In genomic region chr6:141169419-141169818, GRCh38 we compare ENCODE assay signal across 12 cellular contexts.
DNase-seq lines count a peak whose midpoint lies in the region; ATAC-seq, FAIRE-seq and TF ChIP-seq lines count a peak whose summit lies in the region.
"Had no signal": no experiment of that assay in that cellular context is flagged by ENCODE, and none has a peak within 500 bp of the region (broad histone marks: within the 10 kb centered on the region; RNA-seq: fewer than 3 reads in every experiment).

No MANE protein-coding gene starts in this region.

- TF ChIP-seq POLR2A in suprapubic skin (IDR thresholded peaks at IDR 0.05): no peak

- no peak overlapping the region for H3K9ac ChIP-seq in astrocyte (ENCODE audit: low read length)

- H3K36me3 ChIP-seq in astrocyte (ENCODE audit: insufficient read depth, low read length) (no peaks in the 10 kb centered on the region), suprapubic skin (no peaks in the 10 kb centered on the region)

- H3K27ac Mint-ChIP-seq in astrocyte (ENCODE audit: unreplicated experiment): peak overlapping the region; percentile 73
- H3K27ac Mint-ChIP-seq in effector memory CD8-positive, alpha-beta T cell: no peak overlapping the region
- H3K27ac Mint-ChIP-seq: activated CD4-positive, alpha-beta T cell treated with anti-CD3 and anti-CD28 coated beads for 36 hours; activated T-helper 2 cell treated with anti-CD3 and anti-CD28 coated beads, Interferon-gamma antibody, Interleukin-2, Interleukin-4, amounts not matched to agents 10 μg/mL and 5 μg/mL and 100 μg/mL, durations not matched to agents 14 hours and 24 hours and 36 hours had no signal

- H3K4me1 Mint-ChIP-seq in astrocyte (ENCODE audit: low read depth, unreplicated experiment): peaks cover 14% of the 10 kb centered on the region
- H3K4me1 Mint-ChIP-seq in effector memory CD8-positive, alpha-beta T cell (ENCODE audit: low read depth in 2 of 2): no peaks in the 10 kb centered on the region
- H3K4me1 Mint-ChIP-seq: activated CD4-positive, alpha-beta T cell treated with anti-CD3 and anti-CD28 coated beads for 36 hours had no signal

- TF ChIP-seq EP300 in suprapubic skin (IDR thresholded peaks at IDR 0.05): no peak

- H3K9me3 Mint-ChIP-seq in astrocyte (ENCODE audit: unreplicated experiment): peaks cover 7% of the 10 kb centered on the region
- H3K9me3 Mint-ChIP-seq in effector memory CD8-positive, alpha-beta T cell: no peaks in the 10 kb centered on the region
- H3K9me3 Mint-ChIP-seq: activated T-helper 2 cell treated with anti-CD3 and anti-CD28 coated beads, Interferon-gamma antibody, Interleukin-2, Interleukin-4, amounts not matched to agents 10 μg/mL and 5 μg/mL and 100 μg/mL, durations not matched to agents 14 hours and 24 hours and 36 hours had no signal

- no peaks in the 10 kb centered on the region for H4K20me1 ChIP-seq in astrocyte (ENCODE audit: insufficient read depth, low read length)

- H3K27me3 ChIP-seq in astrocyte (ENCODE audit: insufficient read depth, low read length): no peaks in the 10 kb centered on the region
- H3K27me3 ChIP-seq in suprapubic skin: no peaks in the 10 kb centered on the region

- TF ChIP-seq CTCF in astrocyte (IDR thresholded peaks at IDR 0.05; ENCODE audit: insufficient read depth, low read depth, low read length) (no peak), suprapubic skin (IDR thresholded peaks at IDR 0.05) (no peak)

- H2AFZ ChIP-seq in astrocyte (ENCODE audit: low read depth, low read length): peak overlapping the region; percentile 2

- FAIRE-seq in astrocyte (lab: Jason Lieb, UNC): no peak

- DNase-seq in AG08396 (ENCODE audit: low spot score) (peak; percentile 71), HS-5 (ENCODE audit: low read depth) (peak; percentile 6), astrocyte (ENCODE audit: low read depth) (peak; percentile 72), iris pigment epithelial cell (ENCODE audit: low read depth) (peak; percentile 93), suprapubic skin (ENCODE audit: low spot score in 2 of 2) (no peak), GF-D8 (lab: John Stamatoyannopoulos, UW) (no peak)
- DNase-seq in effector memory CD8-positive, alpha-beta T cell: no peak
- DNase-seq: activated CD4-positive, alpha-beta T cell treated with anti-CD3 and anti-CD28 coated beads for 36 hours; left colon had no signal

- H3K4me3 Mint-ChIP-seq in astrocyte (ENCODE audit: unreplicated experiment): no peak overlapping the region
- H3K4me3 Mint-ChIP-seq in effector memory CD8-positive, alpha-beta T cell: no peak overlapping the region
- H3K4me3 Mint-ChIP-seq: activated CD4-positive, alpha-beta T cell treated with anti-CD3 and anti-CD28 coated beads for 36 hours had no signal

- H3K79me2 ChIP-seq in astrocyte (ENCODE audit: insufficient read depth, low read length): no peaks in the 10 kb centered on the region

- H3K4me3 ChIP-seq in astrocyte (ENCODE audit: insufficient read depth, low read depth, low read length): no peak overlapping the region
- H3K4me3 ChIP-seq in suprapubic skin: no peak overlapping the region

- H3K36me3 Mint-ChIP-seq in astrocyte (ENCODE audit: low read depth, unreplicated experiment): no peaks in the 10 kb centered on the region
- no peaks in the 10 kb centered on the region for H3K36me3 Mint-ChIP-seq in effector memory CD8-positive, alpha-beta T cell (ENCODE audit: insufficient read depth)

- H3K4me2 ChIP-seq in astrocyte (ENCODE audit: low read length): peak overlapping the region; percentile 44

- H3K9me3 ChIP-seq in astrocyte (ENCODE audit: insufficient read depth, low read depth, low read length) (no peaks in the 10 kb centered on the region), suprapubic skin (no peaks in the 10 kb centered on the region)

- H3K27me3 Mint-ChIP-seq in astrocyte (ENCODE audit: low read depth, unreplicated experiment): no peaks in the 10 kb centered on the region
- H3K27me3 Mint-ChIP-seq in effector memory CD8-positive, alpha-beta T cell: peaks cover 0 to 6% of the 10 kb centered on the region in 2 donors

- ATAC-seq in effector memory CD8-positive, alpha-beta T cell (replicated peaks): no peak
- ATAC-seq in esophagus mucosa: no peak
- ATAC-seq: activated CD4-positive, alpha-beta T cell treated with anti-CD3 and anti-CD28 coated beads for 36 hours; left colon had no signal

- whole genome bisulfite sequencing in suprapubic skin: 71% methylated on average over 1 of the region's 1 CpG

- H3K4me1 ChIP-seq in astrocyte (ENCODE audit: insufficient read depth, low read length) (no peaks in the 10 kb centered on the region), suprapubic skin (no peaks in the 10 kb centered on the region)

- peak overlapping the region; percentile 38 for H3K27ac ChIP-seq in astrocyte (ENCODE audit: low read depth, low read length)
- H3K27ac ChIP-seq in suprapubic skin: no peak overlapping the region
- H3K27ac ChIP-seq: C4-2B had no signal

Comparison
In these comparisons a context has a peak if more than half of its experiments do, and no peak if none do; other contexts are left out.
1. DNase-seq: peak in AG08396 (single experiment), HS-5 (single experiment), astrocyte (single experiment) and iris pigment epithelial cell (single experiment); none in effector memory CD8-positive, alpha-beta T cell (0 of 3), suprapubic skin (0 of 2) and GF-D8 (single experiment).